In genomic region chr3:76684946-76685345, GRCh38 we compare ENCODE assay signal across 25 cellular contexts.
A peak's percentile ranks its signal among the peaks of the same experiment; 100 is the strongest.
DNase-seq lines count a peak whose midpoint lies in the region; ATAC-seq and TF ChIP-seq lines count a peak whose summit lies in the region.
"Had no signal": no experiment of that assay in that cellular context is flagged by ENCODE, and none has a peak within 500 bp of the region (broad histone marks: within the 10 kb centered on the region; RNA-seq: fewer than 3 reads in every experiment).

No MANE protein-coding gene starts in this region.

- H3F3A ChIP-seq in GM23338 (replicated peaks; ENCODE audit: low read depth) (no peaks in the 10 kb centered on the region), neural progenitor cell (ENCODE audit: low read depth) (peaks cover 8% of the 10 kb centered on the region)

- ATAC-seq in GM23338 (no peak), HG03159 (IDR thresholded peaks at IDR 0.05; ENCODE audit: unreplicated experiment) (no peak)
- ATAC-seq: A549, GM12878 had no signal

- H3K9me3 Mint-ChIP-seq in GM23338 (no peaks in the 10 kb centered on the region), endodermal cell (no peaks in the 10 kb centered on the region), neural progenitor cell (no peaks in the 10 kb centered on the region)
- H3K9me3 Mint-ChIP-seq: CD14-positive monocyte had no signal

- H3K9me3 ChIP-seq in endodermal cell (ENCODE audit: control insufficient read depth, low read length) (no peaks in the 10 kb centered on the region), neural progenitor cell (ENCODE audit: low read depth) (no peaks in the 10 kb centered on the region)
- H3K9me3 ChIP-seq: A549, BLaER1 had no signal

- H3K4me3 ChIP-seq in GM23338 (no peak overlapping the region), endodermal cell (ENCODE audit: low read length) (no peak overlapping the region), neural progenitor cell (no peak overlapping the region)
- H3K4me3 ChIP-seq: A549, BLaER1, GM12878 had no signal

- H3K9me2 ChIP-seq in GM23338 (ENCODE audit: insufficient read depth) = no peaks in the 10 kb centered on the region

- peak overlapping the region; percentile 80; the same call in 1 of the 2 replicates for H3K27ac Mint-ChIP-seq in GM23338
- H3K27ac Mint-ChIP-seq in endodermal cell = peak overlapping the region; percentile 50
- H3K27ac Mint-ChIP-seq in neural progenitor cell = no peak overlapping the region
- H3K27ac Mint-ChIP-seq: B cell; CD14-positive monocyte; CD4-positive, alpha-beta memory T cell; CD4-positive, CD25-positive, alpha-beta regulatory T cell; CD8-positive, alpha-beta memory T cell had no signal

- H3K27me3 ChIP-seq in GM23338 (ENCODE audit: insufficient read depth) (no peaks in the 10 kb centered on the region), endodermal cell (ENCODE audit: control insufficient read depth, insufficient read depth, low read length, poor library complexity, severe bottlenecking) (no peaks in the 10 kb centered on the region), neural progenitor cell (no peaks in the 10 kb centered on the region)
- H3K27me3 ChIP-seq: BLaER1 had no signal

- no peak overlapping the region for H3K27ac ChIP-seq in GM23338 (ENCODE audit: low read depth)
- H3K27ac ChIP-seq in endodermal cell (ENCODE audit: low read depth, low read length) = no peak overlapping the region
- H3K27ac ChIP-seq in neural progenitor cell = no peak overlapping the region
- H3K27ac ChIP-seq: 22Rv1, A549, BLaER1 had no signal

- H3K4me2 ChIP-seq in GM23338 (no peak overlapping the region), neural progenitor cell (peak overlapping the region; percentile 46)
- H3K4me2 ChIP-seq: A549, BLaER1 had no signal

- no peak overlapping the region for H3K4me3 Mint-ChIP-seq in GM23338
- H3K4me3 Mint-ChIP-seq in endodermal cell = no peak overlapping the region
- H3K4me3 Mint-ChIP-seq in neural progenitor cell = no peak overlapping the region
- H3K4me3 Mint-ChIP-seq: B cell; CD14-positive monocyte; CD4-positive, alpha-beta memory T cell; CD4-positive, CD25-positive, alpha-beta regulatory T cell; CD8-positive, alpha-beta memory T cell had no signal

- H3K4me1 Mint-ChIP-seq in GM23338 = peaks cover 30% of the 10 kb centered on the region
- peaks cover 21% of the 10 kb centered on the region for H3K4me1 Mint-ChIP-seq in endodermal cell
- H3K4me1 Mint-ChIP-seq in neural progenitor cell = peaks cover 8% of the 10 kb centered on the region
- H3K4me1 Mint-ChIP-seq: B cell; CD14-positive monocyte; CD4-positive, alpha-beta memory T cell; CD8-positive, alpha-beta memory T cell had no signal

- no peaks in the 10 kb centered on the region for H3K36me3 ChIP-seq in GM23338 (ENCODE audit: insufficient read depth)
- H3K36me3 ChIP-seq in endodermal cell (ENCODE audit: control insufficient read depth, insufficient read depth, low read length) = no peaks in the 10 kb centered on the region
- no peaks in the 10 kb centered on the region for H3K36me3 ChIP-seq in neural progenitor cell
- H3K36me3 ChIP-seq: BLaER1 had no signal

- no peak overlapping the region for H2AFZ ChIP-seq in GM23338
- no peak overlapping the region for H2AFZ ChIP-seq in neural progenitor cell (replicated peaks)

- H3K27me3 Mint-ChIP-seq in GM23338 (ENCODE audit: insufficient read depth, low read depth, poor library complexity) (no peaks in the 10 kb centered on the region), endodermal cell (ENCODE audit: insufficient read depth) (no peaks in the 10 kb centered on the region), neural progenitor cell (ENCODE audit: insufficient read depth, low read depth) (no peaks in the 10 kb centered on the region)
- H3K27me3 Mint-ChIP-seq: B cell; CD4-positive, alpha-beta memory T cell; CD4-positive, CD25-positive, alpha-beta regulatory T cell; CD8-positive, alpha-beta memory T cell had no signal

- WGBS in endodermal cell (ENCODE audit: insufficient coverage in 1 of 2, insufficient read length in 1 of 2), 2 experiments = 63 to 98% methylated on average over 1 to 2 of the region's 2 CpGs

- H3K36me3 Mint-ChIP-seq in GM23338 (ENCODE audit: low read depth) (no peaks in the 10 kb centered on the region), endodermal cell (ENCODE audit: low read depth) (no peaks in the 10 kb centered on the region), neural progenitor cell (no peaks in the 10 kb centered on the region)
- H3K36me3 Mint-ChIP-seq: CD14-positive monocyte; CD4-positive, alpha-beta memory T cell; CD4-positive, CD25-positive, alpha-beta regulatory T cell; CD8-positive, alpha-beta memory T cell had no signal

- TF ChIP-seq CTCF in GM23338 (conservative IDR thresholded peaks at IDR 0.05; ENCODE audit: low read depth in 2 of 2) = no peak
- no peak for TF ChIP-seq CTCF in endodermal cell (conservative IDR thresholded peaks at IDR 0.05)
- no peak for TF ChIP-seq CTCF in neural progenitor cell (IDR thresholded peaks at IDR 0.05)

- H3K4me1 ChIP-seq in GM23338 (ENCODE audit: insufficient read depth) = peaks cover 29% of the 10 kb centered on the region
- H3K4me1 ChIP-seq in endodermal cell (ENCODE audit: control insufficient read depth, insufficient read depth, low read length) = peaks cover 18% of the 10 kb centered on the region
- peaks cover 28% of the 10 kb centered on the region for H3K4me1 ChIP-seq in neural progenitor cell
- H3K4me1 ChIP-seq: A549, BLaER1 had no signal

- DNase-seq in GM23338 (ENCODE audit: low spot score) = no peak
- no peak for DNase-seq in endodermal cell
- no peak for DNase-seq in neural progenitor cell (ENCODE audit: low spot score)
- no peak for DNase-seq in stimulated activated CD4-positive, alpha-beta T cell treated with anti-CD3 and anti-CD28 coated beads, Interleukin-4, amount 100 ng/mL, for 1 hour
- DNase-seq in NCI-H510A (lab: John Stamatoyannopoulos, UW) = no peak
- DNase-seq: AML-193; C1 segment of cervical spinal cord; CD4-positive, alpha-beta memory T cell; CD4-positive, CD25-positive, alpha-beta regulatory T cell; CD8-positive, alpha-beta memory T cell; COR-L47; DMS 273 treated with DMSO at 0.1 percent for 48 hours; DMS153; DMS53; DMS79; DND-41; EL; GDM1 had no signal

- no peaks in the 10 kb centered on the region for H3K79me2 ChIP-seq in GM23338 (replicated peaks; ENCODE audit: insufficient read depth)
- H3K79me2 ChIP-seq in neural progenitor cell (ENCODE audit: low read depth) = no peaks in the 10 kb centered on the region

- H4K20me1 ChIP-seq in GM23338 (replicated peaks; ENCODE audit: insufficient read depth) (no peaks in the 10 kb centered on the region), neural progenitor cell (ENCODE audit: low read depth) (no peaks in the 10 kb centered on the region)
- H4K20me1 ChIP-seq: BLaER1 had no signal

- H3K9ac ChIP-seq in endodermal cell (ENCODE audit: extremely low read depth, low read length, poor library complexity, severe bottlenecking) (no peak overlapping the region), neural progenitor cell (no peak overlapping the region)
- H3K9ac ChIP-seq: BLaER1 had no signal
